8 cellular contexts compared by ENCODE assay signal in genomic region chr1:92790081-92790480, GRCh38.
"Had no signal": no experiment of that assay in that cellular context is flagged by ENCODE, and none has a peak within 500 bp of the region (broad histone marks: within the 10 kb centered on the region; RNA-seq: fewer than 3 reads in every experiment).

No MANE protein-coding gene starts in this region.

- H3K4me3 ChIP-seq: GM23248, HAP-1 had no signal

- H3K9ac ChIP-seq: GM23248 had no signal

- FAIRE-seq: HTR-8/SVneo had no signal

- ATAC-seq: HCT116 had no signal

- H3K36me3 ChIP-seq: HAP-1 had no signal

- H3K27ac ChIP-seq: GM23248 had no signal

- H2AFZ ChIP-seq: GM23248 had no signal

- H3K9me3 ChIP-seq: HAP-1 had no signal

- DNase-seq: GM23248, GOT3, H7, HFFc6, KBM-7 had no signal
